In genomic region chr13:72808917-72809500, GRCh38 we compare ENCODE assay signal across 8 cellular contexts. TPM values are rescaled to one million over a fixed set of nuclear protein-coding genes. Genes with fewer than 3 reads are reported as not detected.
DNase-seq lines count a peak whose midpoint lies in the region; TF ChIP-seq lines count a peak whose summit lies in the region.

No MANE protein-coding gene starts in this region.

- no peaks in the 10 kb centered on the region for H3K9me3 Mint-ChIP-seq in nephron

- TF ChIP-seq CTCF in nephron (IDR thresholded peaks at IDR 0.05; ENCODE audit: unreplicated experiment in 3 of 3) = peak; percentile 62 to 75 (median 63)

- DNase-seq in DMS114 treated with DMSO at 0.1 percent for 48 hours (lab: John Stamatoyannopoulos, UW; ENCODE audit: unreplicated experiment) = peak; percentile 1
- DNase-seq in LoVo (ENCODE audit: low spot score) = peak; percentile 18
- peak; percentile 5 for DNase-seq in cerebellum (ENCODE audit: low spot score)
- no peak for DNase-seq in stimulated activated CD4-positive, alpha-beta T cell treated with anti-CD3 and anti-CD28 coated beads, Interleukin-12 subunit alpha, Interleukin-12 subunit beta, amount 100 ng/mL, for 4 hours
- DNase-seq in T1000 (lab: John Stamatoyannopoulos, UW) = no peak
- DNase-seq in UCSD-AML1 (lab: John Stamatoyannopoulos, UW; ENCODE audit: unreplicated experiment) = no peak
- no peak for DNase-seq in SKM-1 treated with dmso at 0.1 percent for 144 hours (lab: John Stamatoyannopoulos, UW; ENCODE audit: unreplicated experiment)

- peaks cover 46% of the 10 kb centered on the region for H3K36me3 Mint-ChIP-seq in nephron (ENCODE audit: low read depth)

- H3K27ac Mint-ChIP-seq in nephron = no peak overlapping the region

- H3K27me3 Mint-ChIP-seq in nephron (ENCODE audit: low read depth) = no peaks in the 10 kb centered on the region

- no peaks in the 10 kb centered on the region for H3K4me1 Mint-ChIP-seq in nephron

- H3K4me3 Mint-ChIP-seq in nephron = no peak overlapping the region

RNA-seq across cellular contexts. Expression of gene PIBF1, which starts 27.1 kb away (rescaled TPM):
- 42.0 TPM for total RNA-seq in cerebellum

RNA-seq across cellular contexts. Expression of gene DIS3, which starts 27.3 kb away (rescaled TPM):
- 27.4 TPM for total RNA-seq in cerebellum

Comparison
In these comparisons a context has a peak if more than half of its experiments do, and no peak if none do; other contexts are left out.
1. DNase-seq: peak in DMS114 treated with DMSO at 0.1 percent for 48 hours (single experiment), LoVo (single experiment) and cerebellum (single experiment); none in stimulated activated CD4-positive, alpha-beta T cell treated with anti-CD3 and anti-CD28 coated beads, Interleukin-12 subunit alpha, Interleukin-12 subunit beta, amount 100 ng/mL, for 4 hours (single experiment), T1000 (single experiment), UCSD-AML1 (single experiment) and SKM-1 treated with dmso at 0.1 percent for 144 hours (single experiment).